8 cellular contexts compared by ENCODE assay signal in the genomic region with DNA sequence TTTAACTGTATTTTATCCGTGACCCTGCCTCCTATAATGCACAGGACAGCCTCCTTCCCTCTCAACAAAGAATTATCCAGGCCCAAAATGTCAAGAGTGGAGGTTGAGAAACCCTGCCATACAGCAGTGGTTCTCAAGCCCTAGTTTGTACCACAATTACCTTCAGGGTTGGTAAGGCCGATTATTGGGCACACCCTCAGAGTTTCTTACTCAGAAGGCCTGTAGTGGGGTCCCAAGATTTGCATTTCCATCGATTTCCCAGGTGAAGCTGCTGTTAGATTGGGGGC. TPM values are rescaled to one million over a fixed set of nuclear protein-coding genes. Genes with fewer than 3 reads are reported as not detected.
DNase-seq lines count a peak whose midpoint lies in the region; ATAC-seq and TF ChIP-seq lines count a peak whose summit lies in the region.

No MANE protein-coding gene starts in this region.

- H3K9me3 ChIP-seq in liver (ENCODE audit: control insufficient read depth in 4 of 4, low read length in 3 of 4) = no peaks in the 10 kb centered on the region
- H3K9me3 ChIP-seq in tibial artery = no peaks in the 10 kb centered on the region

- no peaks in the 10 kb centered on the region for H3K9me3 Mint-ChIP-seq in activated CD8-positive, alpha-beta memory T cell treated with anti-CD3 and anti-CD28 coated beads, Interleukin-2, amount 10 ng/mL, durations not matched to agents 7 days and 5 days (ENCODE audit: low read depth)

- H3K4me3 ChIP-seq in liver (ENCODE audit: low read depth in 1 of 3, low read length in 3 of 3) = peak overlapping the region; percentile 52 to 90 (median 84)
- peak overlapping the region; percentile 56 to 79 for H3K4me3 ChIP-seq in tibial artery

- WGBS in adipose tissue, 3 donors = 31 to 41% (median 37%) methylated on average over 3 of the region's 3 CpGs
- WGBS in liver = 35% methylated on average over 3 of the region's 3 CpGs

- TF ChIP-seq CTCF in liver (IDR thresholded peaks at IDR 0.05; ENCODE audit: low read depth, low read length, missing input control) = no peak
- no peak for TF ChIP-seq CTCF in tibial artery (IDR thresholded peaks at IDR 0.05)

- H3K27ac ChIP-seq in adipose tissue (ENCODE audit: low read depth, low read length) (peak overlapping the region; percentile 46), liver (ENCODE audit: low read depth in 1 of 2, low read length in 2 of 2) (peak overlapping the region; percentile 83 to 97), tibial artery (peak overlapping the region; percentile 78 to 90)

- intact Hi-C loops in tibial artery (cut with DNase I; ENCODE audit: low total_unique reads) = no loop called here

- CTCF ChIA-PET in activated CD8-positive, alpha-beta memory T cell treated with anti-CD3 and anti-CD28 coated beads, Interleukin-2, amount 10 ng/mL, durations not matched to agents 7 days and 5 days (lab: Charles Lee) = interaction anchor here (1.0 to 1.9 kb wide), 4 partner anchors 31 to 79 kb away, joined by 3 to 10 read pairs (median 5); a partner anchor contains a TSS

- H3K4me1 ChIP-seq in liver (ENCODE audit: control insufficient read depth in 4 of 4, insufficient read depth in 4 of 4, low read length in 3 of 4) (peaks cover 0 to 15% (median 8%) of the 10 kb centered on the region in 4 donors), tibial artery (peaks cover 0 to 13% (median 5%) of the 10 kb centered on the region in 4 donors)

- H3K27ac Mint-ChIP-seq in activated CD8-positive, alpha-beta memory T cell treated with anti-CD3 and anti-CD28 coated beads, Interleukin-2, amount 10 ng/mL, durations not matched to agents 7 days and 5 days = peak overlapping the region; percentile 97

- H3K27me3 Mint-ChIP-seq in activated CD8-positive, alpha-beta memory T cell treated with anti-CD3 and anti-CD28 coated beads, Interleukin-2, amount 10 ng/mL, durations not matched to agents 7 days and 5 days = peaks cover 11% of the 10 kb centered on the region

- no peak for DNase-seq in activated CD8-positive, alpha-beta memory T cell treated with anti-CD3 and anti-CD28 coated beads, Interleukin-2, amount 10 ng/mL, durations not matched to agents 7 days and 5 days
- DNase-seq in activated CD8-positive, alpha-beta memory T cell treated with anti-CD3 and anti-CD28 coated beads, Interleukin-2, amount 50 U/mL, for 48 hours = no peak
- DNase-seq in tibial artery = no peak
- DNase-seq in midbrain (lab: John Stamatoyannopoulos, UW) = no peak
- no peak for DNase-seq in cerebellar cortex (ENCODE audit: low spot score)

- peak overlapping the region; percentile 57 to 89 for H3K9ac ChIP-seq in liver (ENCODE audit: low read depth in 1 of 2, low read length in 2 of 2)

- H3K36me3 ChIP-seq in liver (ENCODE audit: control insufficient read depth in 4 of 4, insufficient read depth in 3 of 4, low read depth in 1 of 4, low read length in 3 of 4) = peaks cover 0 to 2% (median 0%) of the 10 kb centered on the region in 4 donors
- no peaks in the 10 kb centered on the region for H3K36me3 ChIP-seq in tibial artery

- ATAC-seq in activated CD8-positive, alpha-beta memory T cell treated with anti-CD3 and anti-CD28 coated beads, Interleukin-2, amount 10 ng/mL, durations not matched to agents 7 days and 5 days = no peak
- no peak for ATAC-seq in GM19023 (IDR thresholded peaks at IDR 0.05; ENCODE audit: unreplicated experiment)

- H3K36me3 Mint-ChIP-seq in activated CD8-positive, alpha-beta memory T cell treated with anti-CD3 and anti-CD28 coated beads, Interleukin-2, amount 10 ng/mL, durations not matched to agents 7 days and 5 days = no peaks in the 10 kb centered on the region

- H3K4me3 Mint-ChIP-seq in activated CD8-positive, alpha-beta memory T cell treated with anti-CD3 and anti-CD28 coated beads, Interleukin-2, amount 10 ng/mL, durations not matched to agents 7 days and 5 days = peak overlapping the region; percentile 83

- no peak for TF ChIP-seq RAD21 in liver (IDR thresholded peaks at IDR 0.05)

- H3K4me1 Mint-ChIP-seq in activated CD8-positive, alpha-beta memory T cell treated with anti-CD3 and anti-CD28 coated beads, Interleukin-2, amount 10 ng/mL, durations not matched to agents 7 days and 5 days = peaks cover 49% of the 10 kb centered on the region

- H3K27me3 ChIP-seq in liver (ENCODE audit: control insufficient read depth in 4 of 4, insufficient read depth in 4 of 4, low read length in 3 of 4) (no peaks in the 10 kb centered on the region), tibial artery (no peaks in the 10 kb centered on the region)

TF ChIP-seq in liver, 16 proteins besides CTCF, POLR2A, EP300 and RAD21:
- TF ChIP-seq, protein P1, sequence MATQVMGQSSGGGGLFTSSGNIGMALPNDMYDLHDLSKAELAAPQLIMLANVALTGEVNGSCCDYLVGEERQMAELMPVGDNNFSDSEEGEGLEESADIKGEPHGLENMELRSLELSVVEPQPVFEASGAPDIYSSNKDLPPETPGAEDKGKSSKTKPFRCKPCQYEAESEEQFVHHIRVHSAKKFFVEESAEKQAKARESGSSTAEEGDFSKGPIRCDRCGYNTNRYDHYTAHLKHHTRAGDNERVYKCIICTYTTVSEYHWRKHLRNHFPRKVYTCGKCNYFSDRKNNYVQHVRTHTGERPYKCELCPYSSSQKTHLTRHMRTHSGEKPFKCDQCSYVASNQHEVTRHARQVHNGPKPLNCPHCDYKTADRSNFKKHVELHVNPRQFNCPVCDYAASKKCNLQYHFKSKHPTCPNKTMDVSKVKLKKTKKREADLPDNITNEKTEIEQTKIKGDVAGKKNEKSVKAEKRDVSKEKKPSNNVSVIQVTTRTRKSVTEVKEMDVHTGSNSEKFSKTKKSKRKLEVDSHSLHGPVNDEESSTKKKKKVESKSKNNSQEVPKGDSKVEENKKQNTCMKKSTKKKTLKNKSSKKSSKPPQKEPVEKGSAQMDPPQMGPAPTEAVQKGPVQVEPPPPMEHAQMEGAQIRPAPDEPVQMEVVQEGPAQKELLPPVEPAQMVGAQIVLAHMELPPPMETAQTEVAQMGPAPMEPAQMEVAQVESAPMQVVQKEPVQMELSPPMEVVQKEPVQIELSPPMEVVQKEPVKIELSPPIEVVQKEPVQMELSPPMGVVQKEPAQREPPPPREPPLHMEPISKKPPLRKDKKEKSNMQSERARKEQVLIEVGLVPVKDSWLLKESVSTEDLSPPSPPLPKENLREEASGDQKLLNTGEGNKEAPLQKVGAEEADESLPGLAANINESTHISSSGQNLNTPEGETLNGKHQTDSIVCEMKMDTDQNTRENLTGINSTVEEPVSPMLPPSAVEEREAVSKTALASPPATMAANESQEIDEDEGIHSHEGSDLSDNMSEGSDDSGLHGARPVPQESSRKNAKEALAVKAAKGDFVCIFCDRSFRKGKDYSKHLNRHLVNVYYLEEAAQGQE (IDR thresholded peaks at IDR 0.05) = no peak
- TF ChIP-seq RXRA (IDR thresholded peaks at IDR 0.05) (no peak), SP1 (IDR thresholded peaks at IDR 0.05) (no peak), HNF4G (IDR thresholded peaks at IDR 0.05) (no peak), NR2F2 (IDR thresholded peaks at IDR 0.05) (no peak), FOXA1 (IDR thresholded peaks at IDR 0.05) (no peak), JUND (IDR thresholded peaks at IDR 0.05) (no peak), EGR1 (IDR thresholded peaks at IDR 0.05; ENCODE audit: low read depth in 2 of 2) (no peak), FOXA2 (IDR thresholded peaks at IDR 0.05) (no peak), GABPA (IDR thresholded peaks at IDR 0.05 in 1 of 2, conservative IDR thresholded peaks at IDR 0.05 in 1 of 2) (no peak), TAF1 (conservative IDR thresholded peaks at IDR 0.05) (no peak), HNF4A (conservative IDR thresholded peaks at IDR 0.05) (no peak), YY1 (IDR thresholded peaks at IDR 0.05) (no peak)
- TF ChIP-seq, protein P2, sequence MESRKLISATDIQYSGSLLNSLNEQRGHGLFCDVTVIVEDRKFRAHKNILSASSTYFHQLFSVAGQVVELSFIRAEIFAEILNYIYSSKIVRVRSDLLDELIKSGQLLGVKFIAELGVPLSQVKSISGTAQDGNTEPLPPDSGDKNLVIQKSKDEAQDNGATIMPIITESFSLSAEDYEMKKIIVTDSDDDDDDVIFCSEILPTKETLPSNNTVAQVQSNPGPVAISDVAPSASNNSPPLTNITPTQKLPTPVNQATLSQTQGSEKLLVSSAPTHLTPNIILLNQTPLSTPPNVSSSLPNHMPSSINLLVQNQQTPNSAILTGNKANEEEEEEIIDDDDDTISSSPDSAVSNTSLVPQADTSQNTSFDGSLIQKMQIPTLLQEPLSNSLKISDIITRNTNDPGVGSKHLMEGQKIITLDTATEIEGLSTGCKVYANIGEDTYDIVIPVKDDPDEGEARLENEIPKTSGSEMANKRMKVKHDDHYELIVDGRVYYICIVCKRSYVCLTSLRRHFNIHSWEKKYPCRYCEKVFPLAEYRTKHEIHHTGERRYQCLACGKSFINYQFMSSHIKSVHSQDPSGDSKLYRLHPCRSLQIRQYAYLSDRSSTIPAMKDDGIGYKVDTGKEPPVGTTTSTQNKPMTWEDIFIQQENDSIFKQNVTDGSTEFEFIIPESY (IDR thresholded peaks at IDR 0.05) = no peak
- TF ChIP-seq, protein P3, sequence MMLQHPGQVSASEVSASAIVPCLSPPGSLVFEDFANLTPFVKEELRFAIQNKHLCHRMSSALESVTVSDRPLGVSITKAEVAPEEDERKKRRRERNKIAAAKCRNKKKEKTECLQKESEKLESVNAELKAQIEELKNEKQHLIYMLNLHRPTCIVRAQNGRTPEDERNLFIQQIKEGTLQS (IDR thresholded peaks at IDR 0.05) = no peak
- TF ChIP-seq, protein P4, sequence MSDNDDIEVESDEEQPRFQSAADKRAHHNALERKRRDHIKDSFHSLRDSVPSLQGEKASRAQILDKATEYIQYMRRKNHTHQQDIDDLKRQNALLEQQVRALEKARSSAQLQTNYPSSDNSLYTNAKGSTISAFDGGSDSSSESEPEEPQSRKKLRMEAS (IDR thresholded peaks at IDR 0.05) = no peak
TF ChIP-seq in liver: peak in this region for 0.

RNA-seq across cellular contexts. Expression of a gene that starts 0.4 kb away (rescaled TPM):
- 1 to 10 TPM; 6.3 to 7.7 TPM for total RNA-seq in activated CD8-positive, alpha-beta memory T cell treated with anti-CD3 and anti-CD28 coated beads, Interleukin-2, amount 10 ng/mL, durations not matched to agents 7 days and 5 days
- polyA plus RNA-seq in adipose tissue (1 to 10 TPM; 2.0 to 2.3 (median 2.2) TPM), liver (1 to 10 TPM; 2.6 to 2.9 TPM)
- total RNA-seq in liver = 10 to 100 TPM in 1 of 2 donors, 1 to 10 TPM in 1; 6.5 to 11.1 TPM

RNA-seq across cellular contexts. Expression of a gene that starts 46.7 kb away (rescaled TPM):
- 10 to 100 TPM; 70.5 to 74.9 TPM for total RNA-seq in activated CD8-positive, alpha-beta memory T cell treated with anti-CD3 and anti-CD28 coated beads, Interleukin-2, amount 10 ng/mL, durations not matched to agents 7 days and 5 days
- 10 to 100 TPM; 18.3 to 30.4 (median 25.3) TPM for polyA plus RNA-seq in adipose tissue
- total RNA-seq in liver = 10 to 100 TPM in 1 of 2 donors, 1 to 10 TPM in 1; 7.8 to 16.3 TPM
- 10 to 100 TPM in 1 of 2 donors, 1 to 10 TPM in 1; 8.1 to 12.7 TPM for polyA plus RNA-seq in liver

Comparison
In these comparisons a context has a peak if more than half of its experiments do, and no peak if none do; other contexts are left out.
1. RNA of a gene that starts 46.7 kb away (total RNA-seq): 70.5 to 74.9 TPM in activated CD8-positive, alpha-beta memory T cell treated with anti-CD3 and anti-CD28 coated beads, Interleukin-2, amount 10 ng/mL, durations not matched to agents 7 days and 5 days; 7.8 to 16.3 TPM in liver; every median in the first group is over 4 times any median in the second.
2. Peak in every context shown above with its lines, with median percentiles within 50 percentile points of each other: H3K27ac ChIP-seq.